In genomic region chr7:23893942-23894890, GRCh38 we compare ENCODE assay signal across 10 cellular contexts.
DNase-seq lines count a peak whose midpoint lies in the region; ATAC-seq lines count a peak whose summit lies in the region.
"Had no signal": no experiment of that assay in that cellular context is flagged by ENCODE, and none has a peak within 500 bp of the region (broad histone marks: within the 10 kb centered on the region; RNA-seq: fewer than 3 reads in every experiment).

No MANE protein-coding gene starts in this region.

- ATAC-seq in naive thymus-derived CD4-positive, alpha-beta T cell = peak; percentile 27
- ATAC-seq in HG02588 (IDR thresholded peaks at IDR 0.05; ENCODE audit: unreplicated experiment) (no peak), left ventricle myocardium superior (no peak)

- H3K27me3 Mint-ChIP-seq in CD4-positive, alpha-beta memory T cell = peaks cover 1 to 4% of the 10 kb centered on the region in 2 donors
- peaks cover 12 to 25% (median 18%) of the 10 kb centered on the region in 5 donors for H3K27me3 Mint-ChIP-seq in naive thymus-derived CD4-positive, alpha-beta T cell

- no peak overlapping the region for H3K4me3 ChIP-seq in CD4-positive, alpha-beta memory T cell (ENCODE audit: low read length in 2 of 2)
- H3K4me3 ChIP-seq in naive thymus-derived CD4-positive, alpha-beta T cell (ENCODE audit: low read length) = no peak overlapping the region

- no peaks in the 10 kb centered on the region for H3K27me3 ChIP-seq in CD4-positive, alpha-beta memory T cell (ENCODE audit: insufficient read depth, low read length)
- no peaks in the 10 kb centered on the region for H3K27me3 ChIP-seq in naive thymus-derived CD4-positive, alpha-beta T cell (ENCODE audit: control insufficient read depth in 2 of 2, insufficient read depth in 2 of 2, low read length in 2 of 2)

- no peak overlapping the region for H3K27ac ChIP-seq in CD4-positive, alpha-beta memory T cell (ENCODE audit: low read depth, low read length)
- H3K27ac ChIP-seq in naive thymus-derived CD4-positive, alpha-beta T cell (ENCODE audit: low read depth, low read length) = no peak overlapping the region
- H3K27ac ChIP-seq: neutrophil had no signal

- CTCF ChIA-PET in CD4-positive, alpha-beta memory T cell (lab: Charles Lee; ENCODE audit: partially characterized antibody) = no interaction called here
- CTCF ChIA-PET in naive thymus-derived CD4-positive, alpha-beta T cell (lab: Charles Lee) = no interaction called here

- H3K4me1 ChIP-seq in CD4-positive, alpha-beta memory T cell (ENCODE audit: insufficient read depth, low read length) = peaks cover 27% of the 10 kb centered on the region
- H3K4me1 ChIP-seq in naive thymus-derived CD4-positive, alpha-beta T cell (ENCODE audit: control insufficient read depth in 2 of 2, insufficient read depth in 2 of 2, low read length in 2 of 2) = peaks cover 4 to 16% of the 10 kb centered on the region in 2 donors

- DNase-seq in CD4-positive, alpha-beta memory T cell = peak in 4 of 5 donors; percentile 5 to 31 (median 8)
- DNase-seq in HS-27A (ENCODE audit: low read depth) = peak; percentile 27
- DNase-seq in activated CD8-positive, alpha-beta memory T cell treated with anti-CD3 and anti-CD28 coated beads for 48 hours (ENCODE audit: low read depth in 2 of 3, low spot score in 2 of 3) = peak; percentile 16 to 44 (median 42)
- peak in 2 of 9 donors; percentile 4 to 56 for DNase-seq in naive thymus-derived CD4-positive, alpha-beta T cell
- no peak for DNase-seq in NCI-H1417 treated with DMSO at 0.1 percent for 48 hours (lab: John Stamatoyannopoulos, UW)
- no peak for DNase-seq in NCI-H1436 treated with DMSO at 0.1 percent for 48 hours (lab: John Stamatoyannopoulos, UW)
- no peak for DNase-seq in left ventricle myocardium superior
- DNase-seq: Calu3 had no signal

- no peaks in the 10 kb centered on the region for H3K9me3 ChIP-seq in CD4-positive, alpha-beta memory T cell (ENCODE audit: control insufficient read depth in 1 of 2, low read length in 2 of 2)
- H3K9me3 ChIP-seq in naive thymus-derived CD4-positive, alpha-beta T cell (ENCODE audit: control insufficient read depth in 2 of 3, low read length in 3 of 3) = no peaks in the 10 kb centered on the region
- H3K9me3 ChIP-seq: neutrophil had no signal

- H3K9me3 Mint-ChIP-seq in CD4-positive, alpha-beta memory T cell = peaks cover 0 to 6% (median 1%) of the 10 kb centered on the region in 8 donors
- peaks cover 0 to 10% (median 3%) of the 10 kb centered on the region in 11 donors for H3K9me3 Mint-ChIP-seq in naive thymus-derived CD4-positive, alpha-beta T cell

- H3K4me1 Mint-ChIP-seq in CD4-positive, alpha-beta memory T cell = peaks cover 13 to 34% (median 28%) of the 10 kb centered on the region in 4 donors
- H3K4me1 Mint-ChIP-seq in naive thymus-derived CD4-positive, alpha-beta T cell = peaks cover 10 to 34% (median 30%) of the 10 kb centered on the region in 7 donors

- POLR2A ChIA-PET in CD4-positive, alpha-beta memory T cell (lab: Charles Lee; ENCODE audit: partially characterized antibody) = no interaction called here
- POLR2A ChIA-PET in naive thymus-derived CD4-positive, alpha-beta T cell (lab: Charles Lee) = interaction anchor here (0.6 kb wide), 1 partner anchor 83 kb away, joined by 3 read pairs; no protein-coding TSS in a partner anchor

- intact Hi-C loops in CD4-positive, alpha-beta memory T cell (cut with micrococcal nuclease) = no loop called here
- intact Hi-C loops in naive thymus-derived CD4-positive, alpha-beta T cell (cut with micrococcal nuclease) = no loop called here
- intact Hi-C loops in left ventricle myocardium superior (cut with micrococcal nuclease) = no loop called here

- H3K36me3 Mint-ChIP-seq in CD4-positive, alpha-beta memory T cell = no peaks in the 10 kb centered on the region
- no peaks in the 10 kb centered on the region for H3K36me3 Mint-ChIP-seq in naive thymus-derived CD4-positive, alpha-beta T cell

- H3K4me3 Mint-ChIP-seq in CD4-positive, alpha-beta memory T cell = peak overlapping the region in 7 of 8 donors; percentile 10 to 77 (median 43)
- H3K4me3 Mint-ChIP-seq in naive thymus-derived CD4-positive, alpha-beta T cell = peak overlapping the region in 5 of 10 donors; percentile 5 to 52 (median 41)

- peak overlapping the region in 1 of 7 donors; percentile 80 for H3K27ac Mint-ChIP-seq in CD4-positive, alpha-beta memory T cell
- peak overlapping the region in 2 of 9 donors; percentile 10 to 50 for H3K27ac Mint-ChIP-seq in naive thymus-derived CD4-positive, alpha-beta T cell

- no peaks in the 10 kb centered on the region for H3K36me3 ChIP-seq in CD4-positive, alpha-beta memory T cell (ENCODE audit: insufficient read depth, low read length)
- no peaks in the 10 kb centered on the region for H3K36me3 ChIP-seq in naive thymus-derived CD4-positive, alpha-beta T cell (ENCODE audit: control insufficient read depth in 2 of 3, insufficient read depth in 3 of 3, low read length in 3 of 3)
- H3K36me3 ChIP-seq: neutrophil had no signal

Comparison
In these comparisons a context has a peak if more than half of its experiments do, and no peak if none do; other contexts are left out.
1. DNase-seq: peak in CD4-positive, alpha-beta memory T cell (4 of 5), HS-27A (single experiment) and activated CD8-positive, alpha-beta memory T cell treated with anti-CD3 and anti-CD28 coated beads for 48 hours (3 of 3); none in NCI-H1417 treated with DMSO at 0.1 percent for 48 hours (single experiment), NCI-H1436 treated with DMSO at 0.1 percent for 48 hours (single experiment) and left ventricle myocardium superior (single experiment).